In the genomic region with DNA sequence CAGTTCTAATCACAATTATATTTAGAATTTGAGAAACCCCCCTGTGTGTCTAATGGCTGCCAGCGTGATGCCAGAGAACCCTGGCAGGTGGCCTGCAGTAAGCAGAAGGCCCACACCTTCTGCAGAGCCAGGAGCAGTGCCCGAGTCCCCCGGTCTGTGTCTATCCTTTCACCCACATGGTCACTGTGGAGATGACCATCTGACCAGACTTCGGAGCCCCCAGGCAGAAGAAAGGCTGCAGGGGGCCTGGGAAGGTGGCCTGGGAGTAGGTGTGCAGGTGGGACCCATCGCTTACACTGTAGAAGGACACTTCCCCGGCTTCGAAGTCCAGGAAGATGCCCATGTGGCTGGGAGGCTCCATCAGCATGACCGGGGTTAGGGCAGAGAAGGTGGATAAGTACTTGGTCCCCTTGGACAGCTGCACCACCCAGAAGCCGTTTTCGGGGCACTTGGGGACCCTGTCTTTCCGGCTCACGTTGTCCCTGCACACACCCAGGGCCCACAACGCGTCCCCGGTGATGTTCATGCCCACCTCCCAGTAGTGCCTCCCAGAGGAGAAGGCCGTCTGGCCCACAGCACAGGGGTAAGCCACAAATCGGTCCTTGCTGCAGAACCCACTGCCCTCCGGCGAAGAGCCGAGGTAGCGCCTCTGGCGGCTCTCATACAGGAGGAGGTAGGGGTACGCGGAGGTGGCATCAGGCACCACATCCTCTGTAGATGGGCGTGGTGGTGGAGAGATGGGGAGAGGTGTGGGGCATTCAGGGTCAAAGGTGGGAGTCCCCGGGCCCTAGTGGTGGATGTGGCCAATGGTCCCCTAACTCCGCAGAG, we compare ENCODE assay signal across 9 cellular contexts. TPM values are rescaled to one million over a fixed set of nuclear protein-coding genes. Genes with fewer than 3 reads are reported as not detected.
DNase-seq lines count a peak whose midpoint lies in the region; ATAC-seq and TF ChIP-seq lines count a peak whose summit lies in the region.
"Had no signal": no experiment of that assay in that cellular context is flagged by ENCODE, and none has a peak within 500 bp of the region (broad histone marks: within the 10 kb centered on the region; RNA-seq: fewer than 3 reads in every experiment).

No MANE protein-coding gene starts in this region.

- peaks cover 26% of the 10 kb centered on the region for H3K4me1 ChIP-seq in Caco-2

- H3K36me3 Mint-ChIP-seq in Caco-2 (ENCODE audit: insufficient read depth, unreplicated experiment) (peaks cover 45% of the 10 kb centered on the region), neural crest cell (ENCODE audit: low read depth) (no peaks in the 10 kb centered on the region)

- H3K9me3 ChIP-seq in Caco-2 (no peaks in the 10 kb centered on the region), MG63 (no peaks in the 10 kb centered on the region)

- H3K4me3 ChIP-seq in Caco-2 (ENCODE audit: low read depth, low read length) (peak overlapping the region; percentile 99), MG63 (peak overlapping the region; percentile 98), choroid plexus epithelial cell (ENCODE audit: low read depth, low read length) (peak overlapping the region; percentile 94)

- no peak for ATAC-seq in omental fat pad (ENCODE audit: low FRiP score)

- CTCF ChIA-PET in Caco-2 (lab: Charles Lee), result no interaction called here

- POLR2A ChIA-PET in Caco-2 (lab: Charles Lee), result no interaction called here

- TF ChIP-seq CTCF in Caco-2 (IDR thresholded peaks at IDR 0.05; ENCODE audit: insufficient read depth in 1 of 2, low read depth in 1 of 2, low read length in 1 of 2, severe bottlenecking in 1 of 2, unreplicated experiment in 1 of 2), result no peak
- TF ChIP-seq CTCF in choroid plexus epithelial cell (conservative IDR thresholded peaks at IDR 0.05; ENCODE audit: low read depth, low read length), result no peak
- no peak for TF ChIP-seq CTCF in neural crest cell (conservative IDR thresholded peaks at IDR 0.05)
- TF ChIP-seq CTCF in omental fat pad (IDR thresholded peaks at IDR 0.05), result no peak

- no peaks in the 10 kb centered on the region for H3K27me3 ChIP-seq in Caco-2 (replicated peaks; ENCODE audit: control insufficient read depth, insufficient read depth, low read length)
- no peaks in the 10 kb centered on the region for H3K27me3 ChIP-seq in MG63

- no TSS peak for BruUV-seq in Caco-2 (replicated peaks; lab: Mats Ljungman, UMichigan)

- no peak overlapping the region for H3K27ac Mint-ChIP-seq in Caco-2 (ENCODE audit: unreplicated experiment)
- no peak overlapping the region for H3K27ac Mint-ChIP-seq in neural crest cell (ENCODE audit: unreplicated experiment)

- DNase-seq in Caco-2 (no peak), MG63 (no peak), choroid plexus epithelial cell (ENCODE audit: low read depth) (no peak), neural crest cell (ENCODE audit: low read depth, low spot score) (no peak), NCI-H1436 treated with DMSO at 0.1 percent for 48 hours (lab: John Stamatoyannopoulos, UW) (no peak), NCI-H2107 (lab: John Stamatoyannopoulos, UW) (no peak), omental fat pad (ENCODE audit: low spot score) (no peak)
- no peak for DNase-seq in stimulated activated naive CD4-positive, alpha-beta T cell (lab: John Stamatoyannopoulos, UW)

- H3K9me3 Mint-ChIP-seq in Caco-2 (ENCODE audit: unreplicated experiment) (no peaks in the 10 kb centered on the region), neural crest cell (no peaks in the 10 kb centered on the region)

- H3K4me3 Mint-ChIP-seq in Caco-2 (ENCODE audit: unreplicated experiment) (peak overlapping the region; percentile 95), neural crest cell (peak overlapping the region; percentile 88)

- H3K4me1 Mint-ChIP-seq in Caco-2 (ENCODE audit: low read depth, unreplicated experiment), result peaks cover 18% of the 10 kb centered on the region
- peaks cover 30% of the 10 kb centered on the region for H3K4me1 Mint-ChIP-seq in neural crest cell

- no peaks in the 10 kb centered on the region for H3K27me3 Mint-ChIP-seq in Caco-2 (ENCODE audit: insufficient read depth, unreplicated experiment)
- H3K27me3 Mint-ChIP-seq in neural crest cell (ENCODE audit: low read depth), result no peaks in the 10 kb centered on the region

- H3K36me3 ChIP-seq in Caco-2 (ENCODE audit: control insufficient read depth, insufficient read depth, low read length) (peaks cover 4% of the 10 kb centered on the region), MG63 (peaks cover 16% of the 10 kb centered on the region)

- intact Hi-C loops in Caco-2 (cut with micrococcal nuclease; ENCODE audit: unreplicated experiment), result no loop called here

RNA-seq across cellular contexts. Expression of a gene that starts 1.6 kb away (rescaled TPM):
- total RNA-seq in Caco-2 (2022) (48.3 and 51.7 TPM in 2 replicates), neural crest cell (38.4 and 45.3 TPM in 2 replicates), omental fat pad (10 to 100 TPM; 11.3 to 23.5 (median 15.8) TPM)
- total RNA-seq in MG63 (2014; rRNA removed; shearing (Covaris generic); ENCODE audit: low replicate concordance), result 36.5 and 44.3 TPM in 2 replicates

RNA-seq across cellular contexts. Expression of a gene that starts 8.4 kb away (rescaled TPM):
- total RNA-seq in Caco-2 (2022) (4.0 and 4.5 TPM in 2 replicates), neural crest cell (4.7 and 6.3 TPM in 2 replicates), omental fat pad (1 to 10 TPM in 2 of 4 donors, under 1 TPM in 1, not detected in 1; 0.96 to 3.3 (median 1.7) TPM)
- not detected in 2 replicates for total RNA-seq in MG63 (2014; rRNA removed; shearing (Covaris generic); ENCODE audit: low replicate concordance)
- total RNA-seq: H4 had no signal
